13 cellular contexts compared by ENCODE assay signal in genomic region chr21:39221282-39221996, GRCh38.
"Had no signal": no experiment of that assay in that cellular context is flagged by ENCODE, and none has a peak within 500 bp of the region (broad histone marks: within the 10 kb centered on the region; RNA-seq: fewer than 3 reads in every experiment).

No MANE protein-coding gene starts in this region.

- H3K27ac Mint-ChIP-seq: activated CD8-positive, alpha-beta memory T cell treated with anti-CD3 and anti-CD28 coated beads, Interleukin-2, amount 10 ng/mL, durations not matched to agents 7 days and 5 days; neural progenitor cell had no signal

- H3K27me3 Mint-ChIP-seq: activated CD8-positive, alpha-beta memory T cell treated with anti-CD3 and anti-CD28 coated beads, Interleukin-2, amount 10 ng/mL, durations not matched to agents 7 days and 5 days; activated naive CD4-positive, alpha-beta T cell treated with anti-CD3 and anti-CD28 coated beads, Interleukin-2, amount 50 U/mL, for 24 hours; naive B cell had no signal

- H3K4me1 ChIP-seq: adrenal gland, esophagus squamous epithelium, neural progenitor cell, psoas muscle, spleen had no signal

- H3K4me3 ChIP-seq: adrenal gland, esophagus squamous epithelium, neural progenitor cell, psoas muscle, spleen, thoracic aorta had no signal

- H3K4me3 Mint-ChIP-seq: activated CD8-positive, alpha-beta memory T cell treated with anti-CD3 and anti-CD28 coated beads, Interleukin-2, amount 10 ng/mL, durations not matched to agents 7 days and 5 days; activated naive CD4-positive, alpha-beta T cell treated with anti-CD3 and anti-CD28 coated beads, Interleukin-2, amount 50 U/mL, for 24 hours; neural progenitor cell had no signal

- H3K27ac ChIP-seq: adrenal gland, esophagus squamous epithelium, neural progenitor cell, psoas muscle, spleen, thoracic aorta had no signal

- H3K4me1 Mint-ChIP-seq: neural progenitor cell had no signal

- H3K4me2 ChIP-seq: neural progenitor cell had no signal

- H2AFZ ChIP-seq: neural progenitor cell had no signal

- H3K9me3 Mint-ChIP-seq: activated naive CD4-positive, alpha-beta T cell treated with anti-CD3 and anti-CD28 coated beads, Interleukin-2, amount 50 U/mL, for 24 hours; naive B cell; neural progenitor cell had no signal

- ATAC-seq: activated CD8-positive, alpha-beta memory T cell treated with anti-CD3 and anti-CD28 coated beads, Interleukin-2, amount 10 ng/mL, durations not matched to agents 7 days and 5 days; sciatic nerve had no signal

- H3K27me3 ChIP-seq: adrenal gland, esophagus squamous epithelium, neural progenitor cell, spleen had no signal

- DNase-seq: activated CD8-positive, alpha-beta memory T cell treated with anti-CD3 and anti-CD28 coated beads, Interleukin-2, amount 10 ng/mL, durations not matched to agents 7 days and 5 days; activated effector memory CD4-positive, alpha-beta T cell treated with anti-CD3 and anti-CD28 coated beads, Interleukin-2, amount 50 U/mL, for 16 hours; activated T-cell treated with anti-CD3 and anti-CD28 coated beads, Interleukin-2, amount 50 U/mL, for 1 hour; adrenal gland; esophagus squamous epithelium; hippocampal formation; naive B cell; psoas muscle; spleen had no signal
